In genomic region chr17:79145548-79145947, GRCh38 we compare ENCODE assay signal across 8 cellular contexts.
"Had no signal": no experiment of that assay in that cellular context is flagged by ENCODE, and none has a peak within 500 bp of the region (broad histone marks: within the 10 kb centered on the region; RNA-seq: fewer than 3 reads in every experiment).

No MANE protein-coding gene starts in this region.

- FAIRE-seq: G401.6, GM12878, GM12891, GM12892, GM18507, GM19239 had no signal

- DNase-seq: GDM1, GF-D8 had no signal

- H3K4me3 ChIP-seq: GM12878 had no signal

- ATAC-seq: GM12878 had no signal
